8 cellular contexts compared by ENCODE assay signal in genomic region chr17:39668141-39668924, GRCh38. TPM values are rescaled to one million over a fixed set of nuclear protein-coding genes. Genes with fewer than 3 reads are reported as not detected.
DNase-seq lines count a peak whose midpoint lies in the region; TF ChIP-seq lines count a peak whose summit lies in the region.

PNMT (plus strand) TSS chr17:39668453; CDS start chr17:39668476, 23 bp downstream.

- no peaks in the 10 kb centered on the region for H3K27me3 ChIP-seq in WERI-Rb-1 (ENCODE audit: insufficient read depth, low read depth, severe bottlenecking)
- H3K27me3 ChIP-seq in breast epithelium: peaks cover 3 to 12% of the 10 kb centered on the region in 2 donors

- H3K27ac ChIP-seq in WERI-Rb-1 (peak within 1 kb of the TSS; percentile 71), breast epithelium (peak within 1 kb of the TSS; percentile 68 to 76)

- H3K9me3 ChIP-seq in WERI-Rb-1 (ENCODE audit: severe bottlenecking) (no peaks in the 10 kb centered on the region), breast epithelium (no peaks in the 10 kb centered on the region)

- DNase-seq in DMS114 treated with DMSO at 0.1 percent for 48 hours (lab: John Stamatoyannopoulos, UW; ENCODE audit: unreplicated experiment): peak; percentile 25
- peak; percentile 37 to 49 for DNase-seq in Kasumi-1 (lab: John Stamatoyannopoulos, UW)
- DNase-seq in WERI-Rb-1: no peak
- DNase-seq in breast epithelium (ENCODE audit: low spot score in 2 of 2): peak in 1 of 2 donors; percentile 60
- peak; percentile 76 for DNase-seq in iPS-NIHi7 (ENCODE audit: extremely low spot score)
- DNase-seq in stimulated activated CD4-positive, alpha-beta T cell treated with anti-CD3 and anti-CD28 coated beads, Interleukin-15, amount 100 ng/mL, for 48 hours (ENCODE audit: low read depth in 2 of 2): peak; percentile 53 to 55
- DNase-seq in GF-D8 (lab: John Stamatoyannopoulos, UW): no peak
- no peak for DNase-seq in pons (ENCODE audit: low spot score)

- peak within 1 kb of the TSS; percentile 39 for H3K4me3 ChIP-seq in WERI-Rb-1 (ENCODE audit: low read depth, low read length)
- peak within 1 kb of the TSS; percentile 30 to 68 (median 44) for H3K4me3 ChIP-seq in breast epithelium

- H3K36me3 ChIP-seq in WERI-Rb-1: no peaks in the 10 kb centered on the region
- no peaks in the 10 kb centered on the region for H3K36me3 ChIP-seq in breast epithelium

- TF ChIP-seq POLR2A in breast epithelium (IDR thresholded peaks at IDR 0.05): no peak

- H3K4me1 ChIP-seq in breast epithelium: peaks cover 16 to 27% of the 10 kb centered on the region in 2 donors

- no peak for TF ChIP-seq CTCF in WERI-Rb-1 (IDR thresholded peaks at IDR 0.05; ENCODE audit: low read depth, low read length)
- peak; percentile 52 to 74 (median 57) for TF ChIP-seq CTCF in breast epithelium (IDR thresholded peaks at IDR 0.05)

- intact Hi-C loops in breast epithelium (cut with DNase I; ENCODE audit: low total_unique reads): no loop called here

RNA-seq across cellular contexts. Expression of gene PNMT, which starts in this region (rescaled TPM):
- total RNA-seq in breast epithelium: 1 to 10 TPM; 1.6 to 9.5 (median 5.1) TPM

Comparison
In these comparisons a context has a peak if more than half of its experiments do, and no peak if none do; other contexts are left out.
1. DNase-seq: peak in DMS114 treated with DMSO at 0.1 percent for 48 hours (single experiment), Kasumi-1 (2 of 2), iPS-NIHi7 (single experiment) and stimulated activated CD4-positive, alpha-beta T cell treated with anti-CD3 and anti-CD28 coated beads, Interleukin-15, amount 100 ng/mL, for 48 hours (2 of 2); none in WERI-Rb-1 (single experiment), GF-D8 (single experiment) and pons (single experiment).